In the genomic region with DNA sequence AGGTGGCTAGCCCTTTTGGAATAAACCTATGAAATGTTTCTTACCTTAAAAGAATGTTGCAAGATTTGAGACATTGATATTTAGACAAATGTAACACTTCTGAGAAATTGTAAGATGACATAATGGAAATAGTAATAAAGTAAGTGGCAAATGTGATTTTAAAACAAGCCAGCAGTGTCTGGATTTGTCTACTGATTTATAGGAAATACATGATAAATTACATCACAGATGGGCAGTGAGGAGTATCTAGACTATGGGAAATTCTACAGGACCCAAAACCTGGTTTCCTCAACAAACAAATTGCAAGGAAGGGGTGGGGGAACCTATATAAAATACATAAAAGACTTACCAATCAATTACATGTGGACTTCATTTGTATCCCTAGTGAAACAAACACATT, we compare ENCODE assay signal across 9 cellular contexts. TPM values are rescaled to one million over a fixed set of nuclear protein-coding genes. Genes with fewer than 3 reads are reported as not detected.
"Had no signal": no experiment of that assay in that cellular context is flagged by ENCODE, and none has a peak within 500 bp of the region (broad histone marks: within the 10 kb centered on the region; RNA-seq: fewer than 3 reads in every experiment).

No MANE protein-coding gene starts in this region.

- H3K9me3 Mint-ChIP-seq: GM23338, H9 had no signal

- FAIRE-seq: H1, H54, HTR-8/SVneo, K562 had no signal

- ATAC-seq: GM23338, K562 had no signal

- DNase-seq: H9, HCEC 1CT, IMR-90 had no signal

- H3K4me3 Mint-ChIP-seq: GM23338, H9 had no signal

- H3K27ac Mint-ChIP-seq: GM23338, H9 had no signal

- H3K4me3 ChIP-seq: GM23338, K562 had no signal

RNA-seq across cellular contexts. Expression of a gene that starts 37.1 kb away (rescaled TPM):
- total RNA-seq: HT-29, IMR-90, K562 had no signal
- polyA plus RNA-seq: IMR-90, K562 had no signal
